Comparison of ENCODE assay signal across 27 cellular contexts in genomic region chr18:59026831-59027410, GRCh38.
"Had no signal": no experiment of that assay in that cellular context is flagged by ENCODE, and none has a peak within 500 bp of the region (broad histone marks: within the 10 kb centered on the region; RNA-seq: fewer than 3 reads in every experiment).

No MANE protein-coding gene starts in this region.

- H3K4me1 Mint-ChIP-seq: activated CD4-positive, alpha-beta T cell treated with anti-CD3 and anti-CD28 coated beads for 36 hours; activated CD8-positive, alpha-beta memory T cell treated with anti-CD3 and anti-CD28 coated beads, Interleukin-2, amount 10 ng/mL, durations not matched to agents 7 days and 5 days; central memory CD8-positive, alpha-beta T cell had no signal

- H3K9me3 ChIP-seq: left lung, lower lobe of right lung, mucosa of descending colon, neutrophil, sigmoid colon, testis, uterus had no signal

- ATAC-seq: activated CD4-positive, alpha-beta T cell treated with anti-CD3 and anti-CD28 coated beads for 36 hours; activated CD8-positive, alpha-beta memory T cell treated with anti-CD3 and anti-CD28 coated beads, Interleukin-2, amount 10 ng/mL, durations not matched to agents 7 days and 5 days; activated CD8-positive, alpha-beta T cell treated with anti-CD3 and anti-CD28 coated beads, Interleukin-2, amount 10 ng/mL, durations not matched to agents 7 days and 5 days; activated naive CD4-positive, alpha-beta T cell treated with anti-CD3 and anti-CD28 coated beads, Interleukin-2, amount 50 U/mL, for 72 hours; left lung; lower lobe of right lung; mucosa of descending colon; stimulated activated naive CD8-positive, alpha-beta T cell treated with anti-CD3 and anti-CD28 coated beads, Interleukin-15, Interleukin-2, amounts not matched to agents 100 U/mL and 50 U/mL, for 24 hours had no signal

- H3K27ac Mint-ChIP-seq: activated CD4-positive, alpha-beta T cell treated with anti-CD3 and anti-CD28 coated beads for 36 hours; activated CD8-positive, alpha-beta memory T cell treated with anti-CD3 and anti-CD28 coated beads, Interleukin-2, amount 10 ng/mL, durations not matched to agents 7 days and 5 days; activated CD8-positive, alpha-beta T cell treated with anti-CD3 and anti-CD28 coated beads, Interleukin-2, amount 10 ng/mL, durations not matched to agents 7 days and 5 days; nephron progenitor cell; T-helper 2 cell treated with Interferon-gamma antibody and Interleukin-4, amounts not matched to agents 5 μg/mL and 100 μg/mL, for 36 hours; type B pancreatic cell had no signal

- H3K27me3 ChIP-seq: left lung, neutrophil, sigmoid colon, testis, uterus had no signal

- H3K27me3 Mint-ChIP-seq: activated CD8-positive, alpha-beta memory T cell treated with anti-CD3 and anti-CD28 coated beads, Interleukin-2, amount 10 ng/mL, durations not matched to agents 7 days and 5 days; type B pancreatic cell had no signal

- H3K4me1 ChIP-seq: left lung, lower lobe of right lung, sigmoid colon, uterus had no signal

- H3K27ac ChIP-seq: left lung, lower lobe of right lung, neutrophil, sigmoid colon, testis, uterus had no signal

- H3K4me3 ChIP-seq: left lung, lower lobe of right lung, mucosa of descending colon, sigmoid colon, testis, uterus had no signal

- DNase-seq: activated CD4-positive, alpha-beta T cell treated with anti-CD3 and anti-CD28 coated beads for 36 hours; activated CD4-positive, CD25-positive, alpha-beta regulatory T cell; activated CD8-positive, alpha-beta memory T cell treated with anti-CD3 and anti-CD28 coated beads, Interleukin-2, amount 10 ng/mL, durations not matched to agents 7 days and 5 days; activated CD8-positive, alpha-beta T cell treated with anti-CD3 and anti-CD28 coated beads, Interleukin-2, amount 10 ng/mL, durations not matched to agents 7 days and 5 days; activated naive CD4-positive, alpha-beta T cell; activated T-cell treated with anti-CD3 and anti-CD28 coated beads, Interleukin-2, amount 50 U/mL, for 48 hours; dermis blood vessel endothelial cell; effector CD4-positive, alpha-beta T cell; foreskin fibroblast; left lung; lower lobe of right lung; mesendoderm; mucosa of descending colon; nephron progenitor cell; retina; sigmoid colon; stimulated activated CD4-positive, alpha-beta T cell treated with anti-CD3 and anti-CD28 coated beads, Interleukin-15, amount 100 ng/mL, for 24 hours; stimulated activated CD4-positive, alpha-beta T cell treated with anti-CD3 and anti-CD28 coated beads, Interleukin-2, amount 100 ng/mL, for 24 hours; stimulated activated naive CD8-positive, alpha-beta T cell treated with anti-CD3 and anti-CD28 coated beads, Interleukin-15, Interleukin-2, amounts not matched to agents 100 U/mL and 50 U/mL, for 24 hours; T-helper 1 cell; testis; uterus had no signal

- H3K36me3 Mint-ChIP-seq: activated CD8-positive, alpha-beta memory T cell treated with anti-CD3 and anti-CD28 coated beads, Interleukin-2, amount 10 ng/mL, durations not matched to agents 7 days and 5 days; activated naive CD4-positive, alpha-beta T cell treated with anti-CD3 and anti-CD28 coated beads, Interleukin-2, amount 50 U/mL, for 72 hours; type B pancreatic cell had no signal

- H3K9me3 Mint-ChIP-seq: activated naive CD4-positive, alpha-beta T cell treated with anti-CD3 and anti-CD28 coated beads, Interleukin-2, amount 50 U/mL, for 72 hours; central memory CD8-positive, alpha-beta T cell; nephron progenitor cell; T-helper 2 cell treated with Interferon-gamma antibody and Interleukin-4, amounts not matched to agents 5 μg/mL and 100 μg/mL, for 36 hours; type B pancreatic cell had no signal

- H3K36me3 ChIP-seq: left lung, lower lobe of right lung, neutrophil, sigmoid colon, uterus had no signal

- H3K4me3 Mint-ChIP-seq: activated CD4-positive, alpha-beta T cell treated with anti-CD3 and anti-CD28 coated beads for 36 hours; activated CD8-positive, alpha-beta memory T cell treated with anti-CD3 and anti-CD28 coated beads, Interleukin-2, amount 10 ng/mL, durations not matched to agents 7 days and 5 days; activated CD8-positive, alpha-beta T cell treated with anti-CD3 and anti-CD28 coated beads, Interleukin-2, amount 10 ng/mL, durations not matched to agents 7 days and 5 days; central memory CD8-positive, alpha-beta T cell; nephron progenitor cell; T-helper 2 cell treated with Interferon-gamma antibody and Interleukin-4, amounts not matched to agents 5 μg/mL and 100 μg/mL, for 36 hours; type B pancreatic cell had no signal
